Comparison of ENCODE assay signal across 7 cellular contexts in genomic region chr11:57800444-57801184, GRCh38. TPM values are rescaled to one million over a fixed set of nuclear protein-coding genes. Genes with fewer than 3 reads are reported as not detected.
DNase-seq lines count a peak whose midpoint lies in the region; ATAC-seq and TF ChIP-seq lines count a peak whose summit lies in the region.

No MANE protein-coding gene starts in this region.

- in situ Hi-C loops in astrocyte of the cerebellum (cut with HindIII; ENCODE audit: low sequenced_read_pairs) = loop anchor here (25.0 kb wide), 1 partner anchor 712 kb away; the partner anchor contains the start of gene OR5B21

- no peaks in the 10 kb centered on the region for H3K9me3 ChIP-seq in right atrium auricular region

- H3K4me1 ChIP-seq in right atrium auricular region = peaks cover 0 to 49% of the 10 kb centered on the region in 2 donors

- peak overlapping the region; percentile 18 to 65 for H3K27ac ChIP-seq in right atrium auricular region

- ATAC-seq in GM21515 (IDR thresholded peaks at IDR 0.05; ENCODE audit: unreplicated experiment) = peak; percentile 91
- ATAC-seq in sciatic nerve = peak; percentile 89

- intact Hi-C loops in sciatic nerve (cut with DNase I) = loop anchor here (10.0 kb wide), 2 partner anchors 56 to 136 kb away; partner anchors contain the start of genes SELENOH and ZDHHC5

- H3K36me3 ChIP-seq in right atrium auricular region = peaks cover 77% of the 10 kb centered on the region

- peak; percentile 67 for TF ChIP-seq CTCF in astrocyte of the cerebellum (IDR thresholded peaks at IDR 0.05; ENCODE audit: low read depth, low read length, missing control alignments)
- TF ChIP-seq CTCF in right atrium auricular region (IDR thresholded peaks at IDR 0.05) = peak; percentile 77 to 91

- no peak overlapping the region for H3K4me3 ChIP-seq in astrocyte of the cerebellum (ENCODE audit: low read depth, low read length)
- H3K4me3 ChIP-seq in right atrium auricular region = no peak overlapping the region

- H3K27me3 ChIP-seq in right atrium auricular region = no peaks in the 10 kb centered on the region

- DNase-seq in GF-D8 (lab: John Stamatoyannopoulos, UW) = peak; percentile 28
- DNase-seq in HT-29 (ENCODE audit: low spot score) = peak; percentile 95
- peak; percentile 60 for DNase-seq in NCI-H82 treated with DMSO at 0.1 percent for 48 hours (lab: John Stamatoyannopoulos, UW; ENCODE audit: unreplicated experiment)
- peak; percentile 45 for DNase-seq in astrocyte of the cerebellum (ENCODE audit: low read depth)
- DNase-seq in right atrium auricular region (ENCODE audit: low spot score) = no peak
- no peak for DNase-seq in sciatic nerve (ENCODE audit: low spot score)

RNA-seq across cellular contexts. Expression of gene CTNND1, which starts 39.0 kb away (rescaled TPM):
- total RNA-seq in HT-29 (2014; rRNA removed; shearing (Covaris generic)) = 134 and 185 TPM in 2 replicates
- total RNA-seq in right atrium auricular region (10 to 100 TPM; 58.2 to 63.2 TPM), sciatic nerve (270 TPM)

RNA-seq across cellular contexts. Expression of gene BTBD18, which starts 49.0 kb away (rescaled TPM):
- total RNA-seq in HT-29 (2014; rRNA removed; shearing (Covaris generic)) = not detected in 2 replicates
- total RNA-seq in right atrium auricular region (not detected), sciatic nerve (not detected)

RNA-seq across cellular contexts. Expression of gene SELENOH, which starts 59.3 kb away (rescaled TPM):
- 352 and 413 TPM in 2 replicates for total RNA-seq in HT-29 (2014; rRNA removed; shearing (Covaris generic))
- total RNA-seq in right atrium auricular region (100 to 1,000 TPM; 147 to 159 TPM), sciatic nerve (77.5 TPM)

Comparison
In these comparisons a context has a peak if more than half of its experiments do, and no peak if none do; other contexts are left out.
1. DNase-seq: peak in GF-D8 (single experiment), HT-29 (single experiment), NCI-H82 treated with DMSO at 0.1 percent for 48 hours (single experiment) and astrocyte of the cerebellum (single experiment); none in right atrium auricular region (single experiment) and sciatic nerve (single experiment).